ENCODE assay signal across 14 cellular contexts in the genomic region with DNA sequence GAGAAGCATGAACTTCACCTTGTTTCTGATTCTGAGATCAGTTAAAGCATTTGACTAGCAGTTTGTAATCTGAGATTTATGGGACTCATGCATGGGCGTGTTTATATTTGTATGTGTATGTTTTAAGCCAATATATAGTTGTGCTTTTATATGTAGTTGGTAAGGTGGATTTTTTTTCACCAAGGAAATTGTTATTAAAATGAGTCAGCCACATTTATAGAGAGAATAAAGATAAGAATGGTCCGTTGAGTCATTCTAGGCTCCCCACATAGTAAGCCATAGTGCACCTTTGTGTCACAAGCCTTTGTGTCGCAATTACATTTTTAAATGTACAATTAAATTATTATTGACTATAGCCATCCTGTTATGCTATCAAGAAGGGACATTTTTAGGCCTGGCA.
DNase-seq lines count a peak whose midpoint lies in the region; TF ChIP-seq lines count a peak whose summit lies in the region.
"Had no signal": no experiment of that assay in that cellular context is flagged by ENCODE, and none has a peak within 500 bp of the region (broad histone marks: within the 10 kb centered on the region; RNA-seq: fewer than 3 reads in every experiment).

No MANE protein-coding gene starts in this region.

- intact Hi-C loops in uterus (cut with DNase I; ENCODE audit: low total_unique reads), result no loop called here

- TF ChIP-seq CTCF in foreskin fibroblast (IDR thresholded peaks at IDR 0.05; ENCODE audit: low read depth, low read length) (no peak), uterus (IDR thresholded peaks at IDR 0.05) (no peak)

- no peak overlapping the region for H3K4me3 ChIP-seq in foreskin fibroblast (ENCODE audit: low read depth in 1 of 2, low read length in 2 of 2)
- no peak overlapping the region for H3K4me3 ChIP-seq in uterus
- H3K4me3 ChIP-seq in H7 (ENCODE audit: insufficient read depth, low read depth, low read length), result no peak overlapping the region

- peak; percentile 89 for DNase-seq in HT1080 (ENCODE audit: low read depth)
- peak; percentile 59 to 73 for DNase-seq in foreskin fibroblast
- DNase-seq in uterus, result no peak
- DNase-seq in NCI-H146 (lab: John Stamatoyannopoulos, UW), result no peak
- no peak for DNase-seq in H7
- DNase-seq in erythroblast (lab: John Stamatoyannopoulos, UW), result no peak
- DNase-seq: activated CD8-positive, alpha-beta memory T cell treated with anti-CD3 and anti-CD28 coated beads, Interleukin-2, amount 50 U/mL, for 4 hours; KBM-7; naive thymus-derived CD8-positive, alpha-beta T cell; NCI-H2029; retina; stimulated activated naive CD8-positive, alpha-beta T cell treated with anti-CD3 and anti-CD28 coated beads, Interleukin-15, Interleukin-2, amounts not matched to agents 100 U/mL and 50 U/mL, for 24 hours; SW 1271 had no signal

- no peaks in the 10 kb centered on the region for H3K27me3 ChIP-seq in uterus
- H3K27me3 ChIP-seq in H7 (ENCODE audit: control insufficient read depth, insufficient read depth, low read length), result no peaks in the 10 kb centered on the region

- H3K27ac ChIP-seq in angular gyrus (ENCODE audit: low read depth, low read length) (peak overlapping the region; percentile 14), uterus (peak overlapping the region; percentile 13 to 34)

- no peak for TF ChIP-seq POLR2A in uterus (IDR thresholded peaks at IDR 0.05)
- no peak for TF ChIP-seq POLR2A in erythroblast (IDR thresholded peaks at IDR 0.05; ENCODE audit: low read length)

- no peaks in the 10 kb centered on the region for H3K36me3 ChIP-seq in uterus
- peaks cover 23% of the 10 kb centered on the region for H3K36me3 ChIP-seq in H7 (replicated peaks; ENCODE audit: control insufficient read depth, insufficient read depth, low read length)

- H3K4me1 ChIP-seq in uterus, result no peaks in the 10 kb centered on the region

- no peaks in the 10 kb centered on the region for H3K9me3 ChIP-seq in uterus

Comparison
In these comparisons a context has a peak if more than half of its experiments do, and no peak if none do; other contexts are left out.
1. DNase-seq: peak in HT1080 (single experiment) and foreskin fibroblast (2 of 2); none in uterus (0 of 2), NCI-H146 (single experiment), H7 (single experiment) and erythroblast (0 of 2).